In genomic region chr11:93236741-93237675, GRCh38 we compare ENCODE assay signal across 8 cellular contexts. TPM values are rescaled to one million over a fixed set of nuclear protein-coding genes. Genes with fewer than 3 reads are reported as not detected.
DNase-seq lines count a peak whose midpoint lies in the region; ATAC-seq, FAIRE-seq and TF ChIP-seq lines count a peak whose summit lies in the region.

No MANE protein-coding gene starts in this region.

- H3K4me2 ChIP-seq in mesendoderm (ENCODE audit: low read length): no peak overlapping the region

- no peaks in the 10 kb centered on the region for H3K79me2 ChIP-seq in mesendoderm (ENCODE audit: control insufficient read depth, insufficient read depth, low read length)

- H3K23ac ChIP-seq in mesendoderm (ENCODE audit: low read length): no peak overlapping the region

- TF ChIP-seq CTCF in AG09319 (IDR thresholded peaks at IDR 0.05; ENCODE audit: low read depth, low read length) (peak; percentile 52), colonic mucosa (IDR thresholded peaks at IDR 0.05) (peak; percentile 43), vagina (IDR thresholded peaks at IDR 0.05) (peak in 1 of 3 experiments; percentile 22)

- H3K4ac ChIP-seq in mesendoderm (ENCODE audit: low read depth, low read length): no peak overlapping the region

- H3K4me3 ChIP-seq in colonic mucosa: no peak overlapping the region
- H3K4me3 ChIP-seq in mesendoderm (ENCODE audit: low read length): no peak overlapping the region
- no peak overlapping the region for H3K4me3 ChIP-seq in vagina

- intact Hi-C loops in colonic mucosa (cut with DNase I): loop anchor here (5.0 kb wide), 1 partner anchor 305 kb away; the partner anchor contains the start of gene SMCO4
- intact Hi-C loops in vagina (cut with DNase I): no loop called here

- no peak overlapping the region for H3K56ac ChIP-seq in mesendoderm (ENCODE audit: low read length)

- FAIRE-seq in GM12891 (lab: Jason Lieb, UNC): peak; percentile 83

- H3K18ac ChIP-seq in mesendoderm (ENCODE audit: low read length): no peak overlapping the region

- H3K9ac ChIP-seq in colonic mucosa (ENCODE audit: low read depth in 2 of 2, low read length in 2 of 2) (no peak overlapping the region), mesendoderm (ENCODE audit: low read length) (no peak overlapping the region)

- no peak overlapping the region for H2BK15ac ChIP-seq in mesendoderm (replicated peaks; ENCODE audit: low read depth)

- peak overlapping the region; percentile 18 for H3K27ac ChIP-seq in colonic mucosa
- no peak overlapping the region for H3K27ac ChIP-seq in mesendoderm (ENCODE audit: low read depth, low read length)
- no peak overlapping the region for H3K27ac ChIP-seq in vagina

- H3K36me3 ChIP-seq in colonic mucosa (no peaks in the 10 kb centered on the region), mesendoderm (ENCODE audit: control insufficient read depth, insufficient read depth, low read length) (no peaks in the 10 kb centered on the region), vagina (no peaks in the 10 kb centered on the region)

- H3K27me3 ChIP-seq in colonic mucosa: no peaks in the 10 kb centered on the region
- H3K27me3 ChIP-seq in mesendoderm (ENCODE audit: insufficient read depth, low read length, poor library complexity): no peaks in the 10 kb centered on the region
- no peaks in the 10 kb centered on the region for H3K27me3 ChIP-seq in vagina

- no peak overlapping the region for H4K5ac ChIP-seq in mesendoderm (ENCODE audit: low read length)

- no peak overlapping the region for H2AK5ac ChIP-seq in mesendoderm (ENCODE audit: low read length)

- WGBS in mesendoderm (ENCODE audit: extremely low coverage, insufficient coverage, low lambda C conversion rate): no CpG with 5 or more reads among the region's 10 CpGs

- no peaks in the 10 kb centered on the region for H3K4me1 ChIP-seq in colonic mucosa
- peaks cover 2% of the 10 kb centered on the region for H3K4me1 ChIP-seq in mesendoderm (ENCODE audit: control insufficient read depth, low read depth, low read length)
- H3K4me1 ChIP-seq in vagina: no peaks in the 10 kb centered on the region

- no peak overlapping the region for H4K8ac ChIP-seq in mesendoderm (ENCODE audit: low read depth, low read length)

- H3K9me3 ChIP-seq in colonic mucosa (no peaks in the 10 kb centered on the region), vagina (no peaks in the 10 kb centered on the region)

- H2BK120ac ChIP-seq in mesendoderm (ENCODE audit: low read depth, low read length): no peak overlapping the region

- no peak for DNase-seq in AG09319 (ENCODE audit: extremely low read depth, low read depth)
- no peak for DNase-seq in GM12891 (ENCODE audit: insufficient read length, low spot score)
- peak; percentile 41 for DNase-seq in NCI-H774 (lab: John Stamatoyannopoulos, UW)
- DNase-seq in colonic mucosa: peak; percentile 49
- DNase-seq in mesendoderm: peak; percentile 81
- no peak for DNase-seq in vagina (ENCODE audit: extremely low spot score in 2 of 2)
- no peak for DNase-seq in effector CD4-positive, alpha-beta T cell

- no peaks in the 10 kb centered on the region for H3K79me1 ChIP-seq in mesendoderm (ENCODE audit: low read length)

- H2BK5ac ChIP-seq in mesendoderm (ENCODE audit: low read length): no peak overlapping the region

- peak; percentile 54 for ATAC-seq in HG03039 (IDR thresholded peaks at IDR 0.05; ENCODE audit: unreplicated experiment)

- no peak for TF ChIP-seq POLR2A in GM12891 (IDR thresholded peaks at IDR 0.05; ENCODE audit: low read depth, low read length)
- TF ChIP-seq POLR2A in vagina (IDR thresholded peaks at IDR 0.05): no peak

TF ChIP-seq in GM12891, 5 proteins besides CTCF, POLR2A, EP300 and RAD21:
- no peak for TF ChIP-seq TAF1 (IDR thresholded peaks at IDR 0.05; ENCODE audit: low read depth, low read length)
- no peak for TF ChIP-seq PAX5 (IDR thresholded peaks at IDR 0.05; ENCODE audit: insufficient read depth, low read length, severe bottlenecking)
- no peak for TF ChIP-seq POU2F2 (IDR thresholded peaks at IDR 0.05; ENCODE audit: low read depth, low read length)
- no peak for TF ChIP-seq SPI1 (IDR thresholded peaks at IDR 0.05; ENCODE audit: low read depth, low read length)
- TF ChIP-seq POLR2AphosphoS5 (IDR thresholded peaks at IDR 0.05; ENCODE audit: low read depth, low read length): no peak

RNA-seq across cellular contexts. Expression of gene SLC36A4, which starts 39.2 kb away (rescaled TPM):
- 4.1 TPM for polyA plus RNA-seq in GM12891 (2012; ENCODE audit: low read depth, missing spikeins)
- total RNA-seq in colonic mucosa (10 to 100 TPM in 1 of 2 donors, 1 to 10 TPM in 1; 9.5 to 15.1 TPM), vagina (16.7 TPM)
- polyA plus RNA-seq in mesendoderm (2013, experiment 1 of 2): 10.0 TPM
- polyA plus RNA-seq in mesendoderm (2013, experiment 2 of 2): 9.9 TPM

Comparison
In these comparisons a context has a peak if more than half of its experiments do, and no peak if none do; other contexts are left out.
1. DNase-seq: peak in NCI-H774 (single experiment), colonic mucosa (single experiment) and mesendoderm (single experiment); none in AG09319 (single experiment), GM12891 (single experiment), vagina (0 of 2) and effector CD4-positive, alpha-beta T cell (single experiment).